9 cellular contexts compared by ENCODE assay signal in genomic region chr2:96409543-96410184, GRCh38.
DNase-seq lines count a peak whose midpoint lies in the region; ATAC-seq and TF ChIP-seq lines count a peak whose summit lies in the region.
"Had no signal": no experiment of that assay in that cellular context is flagged by ENCODE, and none has a peak within 500 bp of the region (broad histone marks: within the 10 kb centered on the region; RNA-seq: fewer than 3 reads in every experiment).

No MANE protein-coding gene starts in this region.

- CTCF ChIA-PET in activated CD8-positive, alpha-beta memory T cell treated with anti-CD3 and anti-CD28 coated beads, Interleukin-2, amount 10 ng/mL, durations not matched to agents 7 days and 5 days (lab: Charles Lee) = interaction anchor here (0.9 to 9.1 kb wide), 9 partner anchors 9 to 145 kb away, joined by 3 to 157 read pairs (median 5); partner anchors contain the start of gene NEURL3

- no peak for ATAC-seq in activated CD8-positive, alpha-beta memory T cell treated with anti-CD3 and anti-CD28 coated beads, Interleukin-2, amount 10 ng/mL, durations not matched to agents 7 days and 5 days
- ATAC-seq in left colon = no peak

- no peaks in the 10 kb centered on the region for H3K9me3 Mint-ChIP-seq in activated CD8-positive, alpha-beta memory T cell treated with anti-CD3 and anti-CD28 coated beads, Interleukin-2, amount 10 ng/mL, durations not matched to agents 7 days and 5 days (ENCODE audit: low read depth)
- H3K9me3 Mint-ChIP-seq: IgD-negative memory B cell had no signal

- H3K27me3 Mint-ChIP-seq in activated CD8-positive, alpha-beta memory T cell treated with anti-CD3 and anti-CD28 coated beads, Interleukin-2, amount 10 ng/mL, durations not matched to agents 7 days and 5 days = no peaks in the 10 kb centered on the region

- H3K4me3 ChIP-seq in astrocyte of the spinal cord (ENCODE audit: low read depth, low read length) = no peak overlapping the region

- no peaks in the 10 kb centered on the region for H3K36me3 Mint-ChIP-seq in activated CD8-positive, alpha-beta memory T cell treated with anti-CD3 and anti-CD28 coated beads, Interleukin-2, amount 10 ng/mL, durations not matched to agents 7 days and 5 days

- H3K4me1 Mint-ChIP-seq in activated CD8-positive, alpha-beta memory T cell treated with anti-CD3 and anti-CD28 coated beads, Interleukin-2, amount 10 ng/mL, durations not matched to agents 7 days and 5 days = peaks cover 24% of the 10 kb centered on the region

- no peak overlapping the region for H3K4me3 Mint-ChIP-seq in activated CD8-positive, alpha-beta memory T cell treated with anti-CD3 and anti-CD28 coated beads, Interleukin-2, amount 10 ng/mL, durations not matched to agents 7 days and 5 days
- H3K4me3 Mint-ChIP-seq: IgD-negative memory B cell had no signal

- DNase-seq in COLO668 (lab: John Stamatoyannopoulos, UW; ENCODE audit: unreplicated experiment) = peak; percentile 25
- DNase-seq in NCI-H146 (lab: John Stamatoyannopoulos, UW) = peak; percentile 92
- peak; percentile 45 for DNase-seq in astrocyte of the spinal cord (ENCODE audit: low read depth, low spot score)
- peak; percentile 50 for DNase-seq in medulla oblongata (ENCODE audit: extremely low spot score)
- DNase-seq in activated CD8-positive, alpha-beta memory T cell treated with anti-CD3 and anti-CD28 coated beads, Interleukin-2, amount 10 ng/mL, durations not matched to agents 7 days and 5 days = no peak
- DNase-seq in GM10266 (ENCODE audit: extremely low spot score) = no peak
- no peak for DNase-seq in CD1c-positive myeloid dendritic cell (ENCODE audit: extremely low spot score)
- no peak for DNase-seq in left colon

- no peak overlapping the region for H3K27ac Mint-ChIP-seq in activated CD8-positive, alpha-beta memory T cell treated with anti-CD3 and anti-CD28 coated beads, Interleukin-2, amount 10 ng/mL, durations not matched to agents 7 days and 5 days
- H3K27ac Mint-ChIP-seq: IgD-negative memory B cell had no signal

- intact Hi-C loops in left colon (cut with DNase I, micrococcal nuclease) = loop anchor here (5.0 to 10.0 kb wide), 2 partner anchors 95 to 98 kb away; partner anchors contain the start of gene NEURL3 (in 2 of the 2)

- TF ChIP-seq CTCF in astrocyte of the spinal cord (IDR thresholded peaks at IDR 0.05; ENCODE audit: low read depth, low read length) (no peak), GM10266 (IDR thresholded peaks at IDR 0.05; ENCODE audit: control insufficient read depth, insufficient read depth, low read depth, missing control alignments) (no peak)

- in situ Hi-C loops in astrocyte of the spinal cord (cut with HindIII; ENCODE audit: low sequenced_read_pairs) = no loop called here

Comparison
In these comparisons a context has a peak if more than half of its experiments do, and no peak if none do; other contexts are left out.
1. DNase-seq: peak in COLO668 (single experiment), NCI-H146 (single experiment), astrocyte of the spinal cord (single experiment) and medulla oblongata (single experiment); none in activated CD8-positive, alpha-beta memory T cell treated with anti-CD3 and anti-CD28 coated beads, Interleukin-2, amount 10 ng/mL, durations not matched to agents 7 days and 5 days (single experiment), GM10266 (single experiment), CD1c-positive myeloid dendritic cell (single experiment) and left colon (0 of 2).